In genomic region chr17:2267354-2267753, GRCh38 we compare ENCODE assay signal across 16 cellular contexts. TPM values are rescaled to one million over a fixed set of nuclear protein-coding genes. Genes with fewer than 3 reads are reported as not detected.
A peak's percentile ranks its signal among the peaks of the same experiment; 100 is the strongest.
DNase-seq lines count a peak whose midpoint lies in the region; ATAC-seq and TF ChIP-seq lines count a peak whose summit lies in the region.
"Had no signal": no experiment of that assay in that cellular context is flagged by ENCODE, and none has a peak within 500 bp of the region (broad histone marks: within the 10 kb centered on the region; RNA-seq: fewer than 3 reads in every experiment).

No MANE protein-coding gene starts in this region.

- in situ Hi-C loops in GM13977 (cut with MboI; ENCODE audit: low pct_unique_long_range_greater_than_20kb, low sequenced_read_pairs, unreplicated experiment), result no loop called here

- H3K9me3 Mint-ChIP-seq in activated T-cell treated with anti-CD3 and anti-CD28 coated beads, Interleukin-2, amount 50 U/mL, for 72 hours, result no peaks in the 10 kb centered on the region
- H3K9me3 Mint-ChIP-seq in T-cell, result no peaks in the 10 kb centered on the region
- no peaks in the 10 kb centered on the region for H3K9me3 Mint-ChIP-seq in effector memory CD8-positive, alpha-beta T cell
- H3K9me3 Mint-ChIP-seq: neural crest cell had no signal

- no peaks in the 10 kb centered on the region for H3K27me3 ChIP-seq in thymus (ENCODE audit: control insufficient read depth, insufficient read depth)
- H3K27me3 ChIP-seq: foreskin keratinocyte had no signal

- peaks cover 11% of the 10 kb centered on the region for H3K4me1 ChIP-seq in thymus (ENCODE audit: control insufficient read depth, insufficient read depth, low read length)

- H3K9me3 ChIP-seq in thymus (ENCODE audit: control insufficient read depth), result no peaks in the 10 kb centered on the region
- H3K9me3 ChIP-seq: thoracic aorta had no signal

- H3K36me3 ChIP-seq in thymus (ENCODE audit: control insufficient read depth, insufficient read depth), result no peaks in the 10 kb centered on the region

- H3K36me3 Mint-ChIP-seq in activated T-cell treated with anti-CD3 and anti-CD28 coated beads, Interleukin-2, amount 50 U/mL, for 72 hours (ENCODE audit: insufficient read depth in 2 of 2), result peaks cover 7 to 22% of the 10 kb centered on the region in 2 donors
- H3K36me3 Mint-ChIP-seq in T-cell, result peaks cover 24% of the 10 kb centered on the region
- peaks cover 38% of the 10 kb centered on the region for H3K36me3 Mint-ChIP-seq in effector memory CD8-positive, alpha-beta T cell (ENCODE audit: insufficient read depth)

- peaks cover 93% of the 10 kb centered on the region for H3K4me1 Mint-ChIP-seq in activated T-cell treated with anti-CD3 and anti-CD28 coated beads, Interleukin-2, amount 50 U/mL, for 72 hours (ENCODE audit: low read depth)
- H3K4me1 Mint-ChIP-seq in T-cell, result peaks cover 80 to 83% (median 81%) of the 10 kb centered on the region in 3 donors
- peaks cover 50 to 56% of the 10 kb centered on the region in 2 donors for H3K4me1 Mint-ChIP-seq in effector memory CD8-positive, alpha-beta T cell (ENCODE audit: low read depth in 2 of 2)
- H3K4me1 Mint-ChIP-seq: neural crest cell had no signal

- POLR2A ChIA-PET in T-cell (lab: Charles Lee), result interaction anchor here in 1 of 2 donors (0.6 kb wide), 3 partner anchors 16 to 373 kb away, joined by 3 to 5 read pairs (median 5); no protein-coding TSS in a partner anchor

- DNase-seq in activated T-cell treated with anti-CD3 and anti-CD28 coated beads, Interleukin-2, amount 50 U/mL, for 72 hours, result no peak
- DNase-seq in activated T-cell treated with anti-CD3 and anti-CD28 coated beads, Interleukin-2, amount 50 U/mL, for 48 hours, result no peak
- DNase-seq in T-cell (no peak), GM13977 (ENCODE audit: low spot score) (no peak)
- DNase-seq in effector memory CD8-positive, alpha-beta T cell, result no peak
- DNase-seq in effector CD8-positive, alpha-beta T cell (lab: John Stamatoyannopoulos, UW), result no peak
- DNase-seq: activated CD4-positive, CD25-positive, alpha-beta regulatory T cell treated with anti-CD3 and anti-CD28 coated beads, Interleukin-2, amount 50 U/mL, for 72 hours; caudate nucleus; DMS153; foreskin keratinocyte; GOT3; RPMI8226 had no signal

- TF ChIP-seq CTCF in GM13977 (IDR thresholded peaks at IDR 0.05; ENCODE audit: extremely low read depth, insufficient read depth, missing control alignments), result no peak

- CTCF ChIA-PET in T-cell (lab: Charles Lee), result interaction anchor here in 1 of 2 donors (1.0 to 1.2 kb wide), 2 partner anchors 23 to 30 kb away, joined by 3 read pairs; no protein-coding TSS in a partner anchor

- peak overlapping the region; percentile 97 for H3K27ac ChIP-seq in thymus (ENCODE audit: low read depth)
- H3K27ac ChIP-seq: foreskin keratinocyte, thoracic aorta had no signal

- WGBS in thymus, result 94% methylated on average over 4 of the region's 4 CpGs

- ATAC-seq in activated T-cell treated with anti-CD3 and anti-CD28 coated beads, Interleukin-2, amount 50 U/mL, for 72 hours (replicated peaks in 1 of 2), result no peak
- ATAC-seq in T-cell (replicated peaks in 1 of 4) (no peak), HG02852 (IDR thresholded peaks at IDR 0.05; ENCODE audit: unreplicated experiment) (no peak)
- no peak for ATAC-seq in effector memory CD8-positive, alpha-beta T cell (replicated peaks)
- ATAC-seq: foreskin keratinocyte had no signal

- H3K27me3 Mint-ChIP-seq in activated T-cell treated with anti-CD3 and anti-CD28 coated beads, Interleukin-2, amount 50 U/mL, for 72 hours (ENCODE audit: low read depth), result no peaks in the 10 kb centered on the region
- no peaks in the 10 kb centered on the region for H3K27me3 Mint-ChIP-seq in T-cell
- no peaks in the 10 kb centered on the region for H3K27me3 Mint-ChIP-seq in effector memory CD8-positive, alpha-beta T cell

- no peak overlapping the region for H3K4me3 ChIP-seq in thymus (ENCODE audit: low read length)
- H3K4me3 ChIP-seq: thoracic aorta had no signal

- peak overlapping the region; percentile 96 for H3K27ac Mint-ChIP-seq in activated T-cell treated with anti-CD3 and anti-CD28 coated beads, Interleukin-2, amount 50 U/mL, for 72 hours
- peak overlapping the region; percentile 95 to 99 for H3K27ac Mint-ChIP-seq in T-cell
- H3K27ac Mint-ChIP-seq in effector memory CD8-positive, alpha-beta T cell, result peak overlapping the region; percentile 92 to 94

- peak overlapping the region; percentile 67 to 94 for H3K4me3 Mint-ChIP-seq in activated T-cell treated with anti-CD3 and anti-CD28 coated beads, Interleukin-2, amount 50 U/mL, for 72 hours
- H3K4me3 Mint-ChIP-seq in T-cell, result peak overlapping the region; percentile 75 to 81 (median 76)
- peak overlapping the region; percentile 71 to 80 for H3K4me3 Mint-ChIP-seq in effector memory CD8-positive, alpha-beta T cell
- H3K4me3 Mint-ChIP-seq: neural crest cell had no signal

RNA-seq across cellular contexts. Expression of gene SMG6, which starts 36.2 kb away (rescaled TPM):
- total RNA-seq in activated T-cell treated with anti-CD3 and anti-CD28 coated beads, Interleukin-2, amount 50 U/mL, for 72 hours, result 10 to 100 TPM; 47.3 to 54.1 TPM
- 10 to 100 TPM; 42.7 to 55.4 (median 45.9) TPM for total RNA-seq in T-cell
- polyA plus RNA-seq in thymus, result 30.0 TPM

RNA-seq across cellular contexts. Expression of gene SRR, which starts 36.4 kb away (rescaled TPM):
- 10 to 100 TPM; 20.9 to 26.8 TPM for total RNA-seq in activated T-cell treated with anti-CD3 and anti-CD28 coated beads, Interleukin-2, amount 50 U/mL, for 72 hours
- 1 to 10 TPM; 3.5 to 8.8 (median 5.2) TPM for total RNA-seq in T-cell
- polyA plus RNA-seq in thymus, result 8.3 TPM
